ENCODE assay signal across 8 cellular contexts in the genomic region with DNA sequence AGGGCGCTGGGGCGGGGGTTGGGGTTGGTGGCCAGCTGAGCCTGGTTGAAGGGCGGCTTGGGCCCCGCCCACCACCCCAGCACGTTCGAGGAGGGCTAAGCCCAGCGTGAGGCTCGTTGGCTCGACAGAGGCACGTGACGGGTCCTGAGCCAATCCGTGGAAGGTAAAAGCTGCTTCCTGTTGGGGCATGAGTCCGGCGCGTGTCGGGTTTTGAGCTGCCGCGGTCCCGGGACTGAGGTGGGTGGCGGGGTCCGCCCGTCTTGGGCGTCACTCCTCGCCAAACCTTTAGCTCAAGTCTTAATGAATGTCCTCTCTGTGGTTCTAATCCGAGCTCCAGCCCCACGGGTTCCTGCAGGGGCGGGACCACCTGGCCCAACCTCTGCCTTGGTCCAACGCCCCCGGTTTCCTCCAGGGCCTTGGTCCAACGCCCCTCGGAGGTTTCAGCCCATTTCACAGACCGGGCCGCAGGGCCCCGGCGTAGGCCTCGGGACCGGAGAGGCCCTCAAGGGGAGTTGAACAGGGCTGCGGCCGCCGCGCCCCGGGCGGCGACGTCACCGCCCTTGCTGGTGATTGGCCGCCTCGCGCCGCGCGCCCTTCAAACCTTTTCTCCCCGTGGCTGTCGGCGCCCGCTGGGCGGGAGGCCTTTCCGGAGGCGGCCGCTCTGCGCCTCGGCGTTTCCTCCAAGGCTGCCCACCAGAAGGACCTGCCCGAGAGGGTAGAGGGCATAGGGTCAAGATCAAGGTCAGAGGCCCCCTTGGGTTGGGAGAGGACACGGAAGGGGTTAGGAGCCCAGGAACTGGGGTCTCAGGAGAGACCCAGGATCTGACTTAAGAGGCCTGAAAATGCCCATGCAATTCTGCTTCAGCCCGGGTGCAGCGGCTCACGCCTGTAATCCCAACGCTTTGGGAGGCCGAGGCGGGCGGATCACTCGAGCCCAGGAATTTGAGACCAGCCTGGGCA. TPM values are rescaled to one million over a fixed set of nuclear protein-coding genes. Genes with fewer than 3 reads are reported as not detected.
DNase-seq lines count a peak whose midpoint lies in the region; ATAC-seq and TF ChIP-seq lines count a peak whose summit lies in the region.

Gene RCCD1 (plus strand): TSS at position 173 of the 960 bp plus-strand sequence. CDS start 1,851 bp downstream, outside the sequence.

- no peak for TF ChIP-seq CTCF in OCI-LY3 (IDR thresholded peaks at IDR 0.05; ENCODE audit: low read depth, low read length)
- no peak for TF ChIP-seq CTCF in epithelial cell of esophagus (IDR thresholded peaks at IDR 0.05; ENCODE audit: insufficient read depth, low read depth, low read length, missing control alignments)

- peak; percentile 87 to 96 (median 87) for DNase-seq in CD4-positive, CD25-positive, alpha-beta regulatory T cell
- DNase-seq in HPDE6-E6E7 (ENCODE audit: extremely low spot score) (peak; percentile 99), activated T-cell treated with anti-CD3 and anti-CD28 coated beads for 24 hours (ENCODE audit: low read depth) (peak; percentile 86), epithelial cell of esophagus (ENCODE audit: low read depth) (peak; percentile 96)
- peak; percentile 86 to 89 for DNase-seq in stimulated activated CD8-positive, alpha-beta memory T cell treated with anti-CD3 and anti-CD28 coated beads, Interleukin-2, amount 100 ng/mL, for 48 hours (ENCODE audit: low read depth in 2 of 2)

- peaks cover 18% of the 10 kb centered on the region for H3K36me3 ChIP-seq in CD4-positive, CD25-positive, alpha-beta regulatory T cell (ENCODE audit: control insufficient read depth, insufficient read depth, low read length)
- H3K36me3 ChIP-seq in OCI-LY3 (replicated peaks; ENCODE audit: low read depth, low read length) = peaks cover 30% of the 10 kb centered on the region

- H3K36me3 Mint-ChIP-seq in CD4-positive, CD25-positive, alpha-beta regulatory T cell = peaks cover 14% of the 10 kb centered on the region

- peak within 1 kb of the TSS; percentile 97 for H3K9ac ChIP-seq in OCI-LY3 (ENCODE audit: low read length)

- H4K20me1 ChIP-seq in OCI-LY3 (ENCODE audit: insufficient read depth, low read length) = no peaks in the 10 kb centered on the region

- H3K4me2 ChIP-seq in OCI-LY3 (ENCODE audit: low read length) = peak within 1 kb of the TSS; percentile 68

- H3K27me3 ChIP-seq in CD4-positive, CD25-positive, alpha-beta regulatory T cell (ENCODE audit: control insufficient read depth, insufficient read depth, low read length) = no peaks in the 10 kb centered on the region
- H3K27me3 ChIP-seq in OCI-LY3 (ENCODE audit: low read depth, low read length) (no peaks in the 10 kb centered on the region), mononuclear cell (ENCODE audit: insufficient read depth, low read length) (no peaks in the 10 kb centered on the region)

- H3K4me1 Mint-ChIP-seq in CD4-positive, CD25-positive, alpha-beta regulatory T cell = peaks cover 0 to 26% (median 7%) of the 10 kb centered on the region in 4 donors

- peaks cover 0 to 1% (median 0%) of the 10 kb centered on the region in 7 donors for H3K9me3 Mint-ChIP-seq in CD4-positive, CD25-positive, alpha-beta regulatory T cell

- peak within 1 kb of the TSS; percentile 78 for H2AFZ ChIP-seq in OCI-LY3 (ENCODE audit: low read depth, low read length)

- peak within 1 kb of the TSS; percentile 89 to 96 (median 91) for H3K4me3 Mint-ChIP-seq in CD4-positive, CD25-positive, alpha-beta regulatory T cell

- H3K9me3 ChIP-seq in CD4-positive, CD25-positive, alpha-beta regulatory T cell (ENCODE audit: control insufficient read depth in 2 of 2, low read length in 2 of 2) = no peaks in the 10 kb centered on the region
- H3K9me3 ChIP-seq in OCI-LY3 (ENCODE audit: insufficient read depth, low read length) = no peaks in the 10 kb centered on the region
- no peaks in the 10 kb centered on the region for H3K9me3 ChIP-seq in mononuclear cell (ENCODE audit: low read depth, low read length)

- peaks cover 24% of the 10 kb centered on the region for H3K4me1 ChIP-seq in CD4-positive, CD25-positive, alpha-beta regulatory T cell (ENCODE audit: control insufficient read depth, insufficient read depth, low read length, poor library complexity, severe bottlenecking)
- H3K4me1 ChIP-seq in OCI-LY3 (ENCODE audit: low read length) (peaks cover 10% of the 10 kb centered on the region), mononuclear cell (ENCODE audit: insufficient read depth, low read length) (peaks cover 24% of the 10 kb centered on the region)

- no peaks in the 10 kb centered on the region for H3K27me3 Mint-ChIP-seq in CD4-positive, CD25-positive, alpha-beta regulatory T cell

- ATAC-seq in CD4-positive, CD25-positive, alpha-beta regulatory T cell (ENCODE audit: low read depth in 2 of 2) = peak; percentile 96 to 97
- peak; percentile 95 for ATAC-seq in GM19463 (IDR thresholded peaks at IDR 0.05; ENCODE audit: unreplicated experiment)

- peaks cover 29% of the 10 kb centered on the region for H3K79me2 ChIP-seq in OCI-LY3 (ENCODE audit: low read length)

- peak within 1 kb of the TSS; percentile 48 to 95 (median 93) for H3K27ac Mint-ChIP-seq in CD4-positive, CD25-positive, alpha-beta regulatory T cell

- peak within 1 kb of the TSS; percentile 71 for H3K4me3 ChIP-seq in CD4-positive, CD25-positive, alpha-beta regulatory T cell (ENCODE audit: low read depth, low read length)
- peak within 1 kb of the TSS; percentile 86 for H3K4me3 ChIP-seq in OCI-LY3 (ENCODE audit: low read length)
- peak within 1 kb of the TSS; percentile 90 for H3K4me3 ChIP-seq in epithelial cell of esophagus (ENCODE audit: low read length)
- peak within 1 kb of the TSS; percentile 93 for H3K4me3 ChIP-seq in mononuclear cell (ENCODE audit: low read length)

- peak within 1 kb of the TSS; percentile 96 for H3K27ac ChIP-seq in CD4-positive, CD25-positive, alpha-beta regulatory T cell (ENCODE audit: insufficient read depth, low read length, poor library complexity, severe bottlenecking)
- peak within 1 kb of the TSS; percentile 89 for H3K27ac ChIP-seq in OCI-LY3 (ENCODE audit: low read length)

RNA-seq across cellular contexts. Expression of gene RCCD1, which starts in this region (rescaled TPM):
- 6.2 TPM for total RNA-seq in CD4-positive, CD25-positive, alpha-beta regulatory T cell
- polyA plus RNA-seq in CD4-positive, CD25-positive, alpha-beta regulatory T cell = 1 to 10 TPM; 2.2 to 4.2 (median 3.3) TPM
- 1.3 TPM for total RNA-seq in mononuclear cell

Comparison
In these comparisons a context has a peak if more than half of its experiments do, and no peak if none do; other contexts are left out.
1. Peak in every context shown above with its lines: DNase-seq, ATAC-seq, H3K4me3 ChIP-seq and H3K27ac ChIP-seq.